In the genomic region with DNA sequence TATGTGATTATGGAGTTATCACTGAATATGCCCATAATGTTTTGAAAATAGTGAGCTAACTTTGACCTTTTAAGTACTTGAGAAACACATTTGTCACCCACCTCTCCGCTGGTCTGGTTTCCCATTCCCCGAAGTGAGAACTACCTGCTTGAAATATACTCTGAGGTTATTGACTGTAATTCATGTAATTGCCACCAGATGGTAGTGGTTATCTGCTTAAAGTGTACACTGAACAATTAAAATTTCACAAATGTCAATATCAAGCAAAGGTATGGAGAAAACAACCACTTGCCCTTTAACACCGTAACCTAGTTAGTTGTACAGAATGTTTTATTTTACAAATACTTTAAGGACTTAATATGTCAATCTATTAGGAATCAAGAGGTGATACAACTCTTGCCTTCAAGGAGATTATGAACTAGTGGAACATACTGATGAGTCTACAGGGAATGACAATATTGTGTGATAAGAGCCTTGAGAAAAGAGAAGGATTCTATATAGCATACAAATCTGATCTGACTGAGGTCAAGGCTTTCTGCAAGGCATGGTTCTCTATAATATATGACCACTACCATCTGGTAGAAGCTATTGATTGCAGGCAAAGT, we compare ENCODE assay signal across 1 cellular context.
A peak's percentile ranks its signal among the peaks of the same experiment; 100 is the strongest.
TF ChIP-seq lines count a peak whose summit lies in the region.

No MANE protein-coding gene starts in this region.

TF ChIP-seq in HepG2, 621 proteins besides CTCF, POLR2A, EP300 and RAD21 (continued from another document):
- TF ChIP-seq ZNF646 (CRISPR knock-in tag; IDR thresholded peaks at IDR 0.05) = no peak
- TF ChIP-seq, protein P1, sequence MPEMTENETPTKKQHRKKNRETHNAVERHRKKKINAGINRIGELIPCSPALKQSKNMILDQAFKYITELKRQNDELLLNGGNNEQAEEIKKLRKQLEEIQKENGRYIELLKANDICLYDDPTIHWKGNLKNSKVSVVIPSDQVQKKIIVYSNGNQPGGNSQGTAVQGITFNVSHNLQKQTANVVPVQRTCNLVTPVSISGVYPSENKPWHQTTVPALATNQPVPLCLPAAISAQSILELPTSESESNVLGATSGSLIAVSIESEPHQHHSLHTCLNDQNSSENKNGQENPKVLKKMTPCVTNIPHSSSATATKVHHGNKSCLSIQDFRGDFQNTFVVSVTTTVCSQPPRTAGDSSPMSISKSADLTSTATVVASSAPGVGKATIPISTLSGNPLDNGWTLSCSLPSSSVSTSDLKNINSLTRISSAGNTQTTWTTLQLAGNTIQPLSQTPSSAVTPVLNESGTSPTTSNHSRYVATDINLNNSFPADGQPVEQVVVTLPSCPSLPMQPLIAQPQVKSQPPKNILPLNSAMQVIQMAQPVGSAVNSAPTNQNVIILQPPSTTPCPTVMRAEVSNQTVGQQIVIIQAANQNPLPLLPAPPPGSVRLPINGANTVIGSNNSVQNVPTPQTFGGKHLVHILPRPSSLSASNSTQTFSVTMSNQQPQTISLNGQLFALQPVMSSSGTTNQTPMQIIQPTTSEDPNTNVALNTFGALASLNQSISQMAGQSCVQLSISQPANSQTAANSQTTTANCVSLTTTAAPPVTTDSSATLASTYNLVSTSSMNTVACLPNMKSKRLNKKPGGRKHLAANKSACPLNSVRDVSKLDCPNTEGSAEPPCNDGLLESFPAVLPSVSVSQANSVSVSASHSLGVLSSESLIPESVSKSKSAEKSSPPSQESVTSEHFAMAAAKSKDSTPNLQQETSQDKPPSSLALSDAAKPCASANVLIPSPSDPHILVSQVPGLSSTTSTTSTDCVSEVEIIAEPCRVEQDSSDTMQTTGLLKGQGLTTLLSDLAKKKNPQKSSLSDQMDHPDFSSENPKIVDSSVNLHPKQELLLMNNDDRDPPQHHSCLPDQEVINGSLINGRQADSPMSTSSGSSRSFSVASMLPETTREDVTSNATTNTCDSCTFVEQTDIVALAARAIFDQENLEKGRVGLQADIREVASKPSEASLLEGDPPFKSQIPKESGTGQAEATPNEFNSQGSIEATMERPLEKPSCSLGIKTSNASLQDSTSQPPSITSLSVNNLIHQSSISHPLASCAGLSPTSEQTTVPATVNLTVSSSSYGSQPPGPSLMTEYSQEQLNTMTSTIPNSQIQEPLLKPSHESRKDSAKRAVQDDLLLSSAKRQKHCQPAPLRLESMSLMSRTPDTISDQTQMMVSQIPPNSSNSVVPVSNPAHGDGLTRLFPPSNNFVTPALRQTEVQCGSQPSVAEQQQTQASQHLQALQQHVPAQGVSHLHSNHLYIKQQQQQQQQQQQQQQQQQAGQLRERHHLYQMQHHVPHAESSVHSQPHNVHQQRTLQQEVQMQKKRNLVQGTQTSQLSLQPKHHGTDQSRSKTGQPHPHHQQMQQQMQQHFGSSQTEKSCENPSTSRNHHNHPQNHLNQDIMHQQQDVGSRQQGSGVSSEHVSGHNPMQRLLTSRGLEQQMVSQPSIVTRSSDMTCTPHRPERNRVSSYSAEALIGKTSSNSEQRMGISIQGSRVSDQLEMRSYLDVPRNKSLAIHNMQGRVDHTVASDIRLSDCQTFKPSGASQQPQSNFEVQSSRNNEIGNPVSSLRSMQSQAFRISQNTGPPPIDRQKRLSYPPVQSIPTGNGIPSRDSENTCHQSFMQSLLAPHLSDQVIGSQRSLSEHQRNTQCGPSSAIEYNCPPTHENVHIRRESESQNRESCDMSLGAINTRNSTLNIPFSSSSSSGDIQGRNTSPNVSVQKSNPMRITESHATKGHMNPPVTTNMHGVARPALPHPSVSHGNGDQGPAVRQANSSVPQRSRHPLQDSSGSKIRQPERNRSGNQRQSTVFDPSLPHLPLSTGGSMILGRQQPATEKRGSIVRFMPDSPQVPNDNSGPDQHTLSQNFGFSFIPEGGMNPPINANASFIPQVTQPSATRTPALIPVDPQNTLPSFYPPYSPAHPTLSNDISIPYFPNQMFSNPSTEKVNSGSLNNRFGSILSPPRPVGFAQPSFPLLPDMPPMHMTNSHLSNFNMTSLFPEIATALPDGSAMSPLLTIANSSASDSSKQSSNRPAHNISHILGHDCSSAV (CRISPR knock-in tag; IDR thresholded peaks at IDR 0.05; ENCODE audit: borderline replicate concordance) = no peak
- peak; percentile 39; the same call in 1 of the 2 replicates for TF ChIP-seq FOXA3 (CRISPR knock-in tag; IDR thresholded peaks at IDR 0.05)
- TF ChIP-seq ZBTB34 (CRISPR knock-in tag; IDR thresholded peaks at IDR 0.05) = no peak
- TF ChIP-seq EEA1 (CRISPR knock-in tag; IDR thresholded peaks at IDR 0.05; ENCODE audit: borderline replicate concordance) = no peak
- no peak for TF ChIP-seq FOXA1 (IDR thresholded peaks at IDR 0.05)
- peak; percentile 65 for TF ChIP-seq FOXA1 (CRISPR knock-in tag; IDR thresholded peaks at IDR 0.05)
- no peak for TF ChIP-seq CENPBD1 (CRISPR knock-in tag; IDR thresholded peaks at IDR 0.05; ENCODE audit: borderline replicate concordance, low read depth)
- no peak for TF ChIP-seq PATZ1 (CRISPR knock-in tag; IDR thresholded peaks at IDR 0.05)
- no peak for TF ChIP-seq RFX3 (CRISPR knock-in tag; IDR thresholded peaks at IDR 0.05)
- TF ChIP-seq ZNF431 (CRISPR knock-in tag; IDR thresholded peaks at IDR 0.05; ENCODE audit: borderline replicate concordance, low read depth) = no peak
- TF ChIP-seq ZNF570 (CRISPR knock-in tag; IDR thresholded peaks at IDR 0.05; ENCODE audit: borderline replicate concordance) = no peak
